Comparison of ENCODE assay signal across 1 cellular context in the genomic region with DNA sequence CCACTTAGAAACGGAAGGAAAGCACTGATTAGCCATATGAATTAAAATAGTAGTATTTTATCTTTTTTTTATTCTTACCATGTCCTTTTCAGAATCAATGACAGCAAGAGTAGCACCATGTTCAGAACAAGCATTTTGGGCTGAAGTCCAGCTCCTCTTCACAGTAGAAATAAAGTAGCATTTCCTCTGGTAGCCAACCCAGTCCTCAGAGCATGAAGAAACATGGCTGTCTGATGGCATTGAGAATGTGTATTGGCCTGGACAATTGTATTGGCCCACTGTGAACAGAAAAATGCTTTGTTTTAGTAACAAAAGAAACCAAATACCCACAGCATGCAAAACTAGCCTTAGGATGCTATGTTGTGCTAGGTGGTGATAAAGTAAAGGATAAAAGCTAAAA.
TF ChIP-seq lines count a peak whose summit lies in the region.

No MANE protein-coding gene starts in this region.

TF ChIP-seq in GM12878, 131 proteins besides CTCF, POLR2A, EP300 and RAD21:
- TF ChIP-seq POLR2AphosphoS5 (IDR thresholded peaks at IDR 0.05; ENCODE audit: low read length) (peak; percentile 69; the same call in 1 of the 2 replicates), NR2C1 (IDR thresholded peaks at IDR 0.05) (no peak), BMI1 (IDR thresholded peaks at IDR 0.05; ENCODE audit: borderline replicate concordance) (peak; percentile 15; the same call in 1 of the 2 replicates)
TF ChIP-seq in GM12878: peak in this region for 2.
